11 cellular contexts compared by ENCODE assay signal in the genomic region with DNA sequence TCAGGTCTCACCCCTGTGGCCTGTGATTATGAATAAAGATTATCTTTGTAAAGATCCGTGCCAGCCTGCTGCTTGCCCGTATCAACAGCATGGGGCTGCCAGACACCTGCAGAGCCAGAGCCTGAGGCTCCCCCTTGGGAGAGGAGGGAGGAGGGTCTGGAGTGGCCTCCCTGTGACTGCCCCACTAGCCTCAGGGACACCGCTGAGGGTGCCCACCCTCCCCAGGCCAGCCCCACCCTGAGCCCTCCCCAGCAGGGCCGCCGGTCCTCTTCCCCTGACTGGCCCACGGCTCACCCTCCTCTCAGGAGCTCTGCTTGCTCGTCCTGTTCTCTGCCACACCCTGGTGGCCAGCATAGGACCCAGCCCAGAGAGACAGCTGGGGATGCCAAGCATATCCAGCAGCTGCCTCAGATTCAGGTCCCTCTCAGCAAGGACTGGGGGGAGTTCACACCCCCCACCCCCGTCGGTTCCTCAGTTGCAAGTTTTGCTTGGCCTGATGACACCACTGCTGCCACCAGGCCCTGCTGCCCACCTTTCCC. TPM values are rescaled to one million over a fixed set of nuclear protein-coding genes. Genes with fewer than 3 reads are reported as not detected.
A peak's percentile ranks its signal among the peaks of the same experiment; 100 is the strongest.
DNase-seq lines count a peak whose midpoint lies in the region; ATAC-seq and TF ChIP-seq lines count a peak whose summit lies in the region.
"Had no signal": no experiment of that assay in that cellular context is flagged by ENCODE, and none has a peak within 500 bp of the region (broad histone marks: within the 10 kb centered on the region; RNA-seq: fewer than 3 reads in every experiment).

No MANE protein-coding gene starts in this region.

- H3K27ac Mint-ChIP-seq in activated T-helper 17 cell treated with anti-CD3 and anti-CD28 coated beads, Interleukin-2, amount 50 U/mL, for 72 hours, result peak overlapping the region; percentile 93

- peaks cover 8% of the 10 kb centered on the region for H3K36me3 Mint-ChIP-seq in activated T-helper 17 cell treated with anti-CD3 and anti-CD28 coated beads, Interleukin-2, amount 50 U/mL, for 72 hours (ENCODE audit: low read depth)

- no peak for ATAC-seq in Right ventricle myocardium superior (ENCODE audit: poor library complexity)
- no peak for ATAC-seq in activated T-helper 17 cell treated with anti-CD3 and anti-CD28 coated beads, Interleukin-2, amount 50 U/mL, for 72 hours (replicated peaks)
- no peak for ATAC-seq in upper lobe of left lung (ENCODE audit: low FRiP score in 2 of 2)

- no peaks in the 10 kb centered on the region for H3K27me3 ChIP-seq in cardiac muscle cell
- H3K27me3 ChIP-seq in upper lobe of left lung, result no peaks in the 10 kb centered on the region
- H3K27me3 ChIP-seq: brain microvascular endothelial cell, SJSA1 had no signal

- TF ChIP-seq POLR2A in upper lobe of left lung (IDR thresholded peaks at IDR 0.05), result no peak

- no peaks in the 10 kb centered on the region for H3K9me3 ChIP-seq in cardiac muscle cell (ENCODE audit: low read depth)
- H3K9me3 ChIP-seq in upper lobe of left lung, result no peaks in the 10 kb centered on the region
- H3K9me3 ChIP-seq: SJSA1 had no signal

- H3K36me3 ChIP-seq in cardiac muscle cell (peaks cover 7% of the 10 kb centered on the region), upper lobe of left lung (peaks cover 7 to 50% (median 28%) of the 10 kb centered on the region in 4 donors)

- no peaks in the 10 kb centered on the region for H3K27me3 Mint-ChIP-seq in activated T-helper 17 cell treated with anti-CD3 and anti-CD28 coated beads, Interleukin-2, amount 50 U/mL, for 72 hours

- TF ChIP-seq CTCF in cardiac muscle cell (IDR thresholded peaks at IDR 0.05; ENCODE audit: low read depth, low read length) (no peak), upper lobe of left lung (IDR thresholded peaks at IDR 0.05) (no peak)

- no peak for TF ChIP-seq EP300 in upper lobe of left lung (IDR thresholded peaks at IDR 0.05)

- peaks cover 4% of the 10 kb centered on the region for H3K4me1 Mint-ChIP-seq in activated T-helper 17 cell treated with anti-CD3 and anti-CD28 coated beads, Interleukin-2, amount 50 U/mL, for 72 hours

- intact Hi-C loops in Right ventricle myocardium superior (cut with DNase I), result loop anchor here (5.0 kb wide), 1 partner anchor 37 kb away; the partner anchor contains the start of genes CYSRT1 and RNF224

- 76 to 97% methylated on average over 5 to 6 of the region's 9 CpGs for WGBS in upper lobe of left lung, 2 donors

- DNase-seq in cardiac muscle cell (ENCODE audit: low read depth in 1 of 2, low spot score in 1 of 2), result no peak
- no peak for DNase-seq in Right ventricle myocardium superior
- peak; percentile 23 for DNase-seq in kidney tubule cell (ENCODE audit: low spot score)
- DNase-seq in upper lobe of left lung, result peak in 1 of 2 donors; percentile 47
- DNase-seq in NCI-H446 treated with DMSO at 0.1 percent for 48 hours (lab: John Stamatoyannopoulos, UW), result no peak
- no peak for DNase-seq in SHP77 treated with DMSO at 0.1 percent for 48 hours (lab: John Stamatoyannopoulos, UW)
- DNase-seq in central memory CD4-positive, alpha-beta T cell, result no peak
- DNase-seq: brain microvascular endothelial cell, kidney glomerular epithelial cell had no signal

- H3K4me1 ChIP-seq in cardiac muscle cell (ENCODE audit: low read depth) (peaks cover 18% of the 10 kb centered on the region), upper lobe of left lung (peaks cover 35 to 59% (median 50%) of the 10 kb centered on the region in 4 donors)

- H3K4me3 ChIP-seq in cardiac muscle cell (no peak overlapping the region), upper lobe of left lung (no peak overlapping the region)

- no peaks in the 10 kb centered on the region for H3K9me3 Mint-ChIP-seq in activated T-helper 17 cell treated with anti-CD3 and anti-CD28 coated beads, Interleukin-2, amount 50 U/mL, for 72 hours

- peak overlapping the region; percentile 89 for H3K4me3 Mint-ChIP-seq in activated T-helper 17 cell treated with anti-CD3 and anti-CD28 coated beads, Interleukin-2, amount 50 U/mL, for 72 hours

- H3K27ac ChIP-seq in cardiac muscle cell (peak overlapping the region; percentile 96), upper lobe of left lung (peak overlapping the region; percentile 90 to 96 (median 94))
- H3K27ac ChIP-seq: SJSA1 had no signal

RNA-seq across cellular contexts. Expression of gene SSNA1, which starts 1.9 kb away (rescaled TPM):
- total RNA-seq in cardiac muscle cell (64.5 and 90.3 TPM in 2 replicates), Right ventricle myocardium superior (73.7 TPM), upper lobe of left lung (100 to 1,000 TPM in 1 of 6 donors, 10 to 100 TPM in 5; 39.8 to 110 (median 73.0) TPM)
- polyA plus RNA-seq in cardiac muscle cell, result 77.9 and 110 TPM in 2 replicates
- 10 to 100 TPM; 43.7 to 84.7 TPM for total RNA-seq in activated T-helper 17 cell treated with anti-CD3 and anti-CD28 coated beads, Interleukin-2, amount 50 U/mL, for 72 hours

RNA-seq across cellular contexts. Expression of gene ANAPC2, which starts 2.0 kb away (rescaled TPM):
- total RNA-seq in cardiac muscle cell, result 29.8 and 42.8 TPM in 2 replicates
- 15.5 and 17.9 TPM in 2 replicates for polyA plus RNA-seq in cardiac muscle cell
- total RNA-seq in Right ventricle myocardium superior, result 33.9 TPM
- 10 to 100 TPM; 50.6 to 53.1 TPM for total RNA-seq in activated T-helper 17 cell treated with anti-CD3 and anti-CD28 coated beads, Interleukin-2, amount 50 U/mL, for 72 hours
- total RNA-seq in upper lobe of left lung, result 100 to 1,000 TPM in 1 of 6 donors, 10 to 100 TPM in 5; 31.9 to 174 (median 67.3) TPM

RNA-seq across cellular contexts. Expression of gene TPRN, which starts 10.2 kb away (rescaled TPM):
- 26.4 and 31.2 TPM in 2 replicates for total RNA-seq in cardiac muscle cell
- 34.7 and 44.8 TPM in 2 replicates for polyA plus RNA-seq in cardiac muscle cell
- total RNA-seq in Right ventricle myocardium superior, result 19.0 TPM
- total RNA-seq in activated T-helper 17 cell treated with anti-CD3 and anti-CD28 coated beads, Interleukin-2, amount 50 U/mL, for 72 hours, result 1 to 10 TPM; 5.5 to 9.4 TPM
- total RNA-seq in upper lobe of left lung, result 10 to 100 TPM; 18.9 to 33.1 (median 27.1) TPM

RNA-seq across cellular contexts. Expression of gene TMEM203, which starts 15.1 kb away (rescaled TPM):
- total RNA-seq in cardiac muscle cell (44.7 and 50.0 TPM in 2 replicates), Right ventricle myocardium superior (44.9 TPM), upper lobe of left lung (10 to 100 TPM; 17.8 to 35.5 (median 31.1) TPM)
- polyA plus RNA-seq in cardiac muscle cell, result 86.6 and 99.2 TPM in 2 replicates
- total RNA-seq in activated T-helper 17 cell treated with anti-CD3 and anti-CD28 coated beads, Interleukin-2, amount 50 U/mL, for 72 hours, result 10 to 100 TPM; 19.3 to 27.3 TPM

RNA-seq across cellular contexts. Expression of gene NDOR1, which starts 15.1 kb away (rescaled TPM):
- total RNA-seq in cardiac muscle cell (13.1 and 17.5 TPM in 2 replicates), Right ventricle myocardium superior (5.5 TPM), upper lobe of left lung (10 to 100 TPM in 4 of 6 donors, 1 to 10 TPM in 2; 7.7 to 54.5 (median 18.5) TPM)
- 9.1 and 18.1 TPM in 2 replicates for polyA plus RNA-seq in cardiac muscle cell
- total RNA-seq in activated T-helper 17 cell treated with anti-CD3 and anti-CD28 coated beads, Interleukin-2, amount 50 U/mL, for 72 hours, result 10 to 100 TPM; 20.5 to 40.2 TPM
